16 cellular contexts compared by ENCODE assay signal in the genomic region with DNA sequence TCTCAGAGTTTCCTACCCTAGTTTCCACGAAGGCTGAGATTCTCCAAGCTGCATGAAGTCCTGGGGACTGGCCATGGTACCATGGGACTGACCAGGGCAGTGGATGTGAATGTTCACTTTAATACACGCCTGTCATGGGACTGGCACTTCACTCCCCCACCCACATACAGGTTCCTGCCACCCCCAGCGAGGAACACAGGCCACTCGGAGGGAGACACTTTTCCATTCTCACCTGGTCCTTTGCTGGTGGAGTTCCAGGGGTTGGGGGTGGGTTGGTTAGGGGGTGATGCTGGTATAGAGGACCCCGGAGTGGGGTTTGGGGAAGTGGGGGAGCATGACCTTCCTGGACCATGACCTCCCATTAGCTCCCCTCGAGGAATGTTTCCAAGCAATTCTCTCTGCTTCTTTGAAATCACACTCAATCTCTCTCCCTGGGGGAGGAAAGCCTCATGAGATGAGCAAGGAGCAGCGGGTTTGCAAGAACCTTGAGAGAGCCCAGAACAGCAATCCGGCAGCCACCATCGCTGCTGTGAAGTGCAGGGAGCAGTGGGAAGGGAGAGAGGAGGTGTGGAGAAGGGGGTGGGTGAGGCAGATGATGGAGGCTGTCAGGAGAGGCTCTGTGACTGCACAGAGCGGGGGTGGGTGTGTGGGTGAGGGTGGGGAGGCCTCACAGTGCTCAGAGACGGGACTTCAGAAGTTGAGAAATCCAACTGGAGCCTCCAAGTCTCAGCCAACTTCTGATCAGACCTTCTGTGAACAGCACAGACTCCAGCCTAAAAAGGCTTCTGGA.
"Had no signal": no experiment of that assay in that cellular context is flagged by ENCODE, and none has a peak within 500 bp of the region (broad histone marks: within the 10 kb centered on the region; RNA-seq: fewer than 3 reads in every experiment).

No MANE protein-coding gene starts in this region.

- H3K27ac ChIP-seq: adrenal gland, cardiac muscle cell, foreskin keratinocyte, right lobe of liver, tibial nerve had no signal

- H3K9me3 Mint-ChIP-seq: activated CD4-positive, alpha-beta memory T cell treated with anti-CD3 and anti-CD28 coated beads for 36 hours; naive thymus-derived CD8-positive, alpha-beta T cell had no signal

- H3K9me3 ChIP-seq: adrenal gland, mucosa of descending colon, right lobe of liver, SK-N-SH, tibial nerve had no signal

- H3K36me3 Mint-ChIP-seq: activated CD4-positive, alpha-beta memory T cell treated with anti-CD3 and anti-CD28 coated beads for 36 hours; activated CD8-positive, alpha-beta memory T cell treated with anti-CD3 and anti-CD28 coated beads, Interleukin-2, amount 10 ng/mL, durations not matched to agents 7 days and 5 days; naive thymus-derived CD8-positive, alpha-beta T cell had no signal

- DNase-seq: activated CD4-positive, alpha-beta memory T cell treated with anti-CD3 and anti-CD28 coated beads for 36 hours; activated CD4-positive, alpha-beta T cell treated with anti-CD3 and anti-CD28 coated beads for 36 hours; activated CD8-positive, alpha-beta memory T cell treated with anti-CD3 and anti-CD28 coated beads, Interleukin-2, amount 10 ng/mL, durations not matched to agents 7 days and 5 days; activated naive CD4-positive, alpha-beta T cell treated with anti-CD3 and anti-CD28 coated beads, Interleukin-2, amount 50 U/mL, for 16 hours; activated T-cell treated with anti-CD3 and anti-CD28 coated beads, Interleukin-2, amount 50 U/mL, for 1 hour; adrenal gland; foreskin keratinocyte; mucosa of descending colon; right lobe of liver; SK-N-SH; stimulated activated naive CD8-positive, alpha-beta T cell treated with anti-CD3 and anti-CD28 coated beads, Interleukin-15, Interleukin-2, amounts not matched to agents 100 U/mL and 50 U/mL, for 24 hours; T-helper 17 cell had no signal

- H3K27me3 Mint-ChIP-seq: activated CD4-positive, alpha-beta T cell treated with anti-CD3 and anti-CD28 coated beads for 36 hours had no signal

- H3K27ac Mint-ChIP-seq: activated CD4-positive, alpha-beta memory T cell treated with anti-CD3 and anti-CD28 coated beads for 36 hours; activated CD4-positive, alpha-beta T cell treated with anti-CD3 and anti-CD28 coated beads for 36 hours; activated CD8-positive, alpha-beta memory T cell treated with anti-CD3 and anti-CD28 coated beads, Interleukin-2, amount 10 ng/mL, durations not matched to agents 7 days and 5 days; naive thymus-derived CD8-positive, alpha-beta T cell; T-helper 17 cell had no signal

- ATAC-seq: activated CD4-positive, alpha-beta T cell treated with anti-CD3 and anti-CD28 coated beads for 36 hours; activated CD8-positive, alpha-beta memory T cell treated with anti-CD3 and anti-CD28 coated beads, Interleukin-2, amount 10 ng/mL, durations not matched to agents 7 days and 5 days; foreskin keratinocyte; left lobe of liver; mucosa of descending colon; naive thymus-derived CD8-positive, alpha-beta T cell; right lobe of liver; stimulated activated naive CD8-positive, alpha-beta T cell treated with anti-CD3 and anti-CD28 coated beads, Interleukin-15, Interleukin-2, amounts not matched to agents 100 U/mL and 50 U/mL, for 24 hours; T-helper 17 cell had no signal

- H3K4me1 Mint-ChIP-seq: activated CD4-positive, alpha-beta T cell treated with anti-CD3 and anti-CD28 coated beads for 36 hours; activated CD8-positive, alpha-beta memory T cell treated with anti-CD3 and anti-CD28 coated beads, Interleukin-2, amount 10 ng/mL, durations not matched to agents 7 days and 5 days had no signal

- H3K36me3 ChIP-seq: adrenal gland, cardiac muscle cell, right lobe of liver, tibial nerve had no signal

- H3K4me3 Mint-ChIP-seq: activated CD4-positive, alpha-beta memory T cell treated with anti-CD3 and anti-CD28 coated beads for 36 hours; activated CD4-positive, alpha-beta T cell treated with anti-CD3 and anti-CD28 coated beads for 36 hours; activated CD8-positive, alpha-beta memory T cell treated with anti-CD3 and anti-CD28 coated beads, Interleukin-2, amount 10 ng/mL, durations not matched to agents 7 days and 5 days; naive thymus-derived CD8-positive, alpha-beta T cell; T-helper 17 cell had no signal

- H3K4me3 ChIP-seq: adrenal gland, cardiac muscle cell, mucosa of descending colon, right lobe of liver, tibial nerve had no signal

- H3K4me1 ChIP-seq: adrenal gland, foreskin keratinocyte, right lobe of liver had no signal

- H3K27me3 ChIP-seq: adrenal gland, cardiac muscle cell, right lobe of liver, tibial nerve had no signal
